ENCODE assay signal across 1 cellular context in the genomic region with DNA sequence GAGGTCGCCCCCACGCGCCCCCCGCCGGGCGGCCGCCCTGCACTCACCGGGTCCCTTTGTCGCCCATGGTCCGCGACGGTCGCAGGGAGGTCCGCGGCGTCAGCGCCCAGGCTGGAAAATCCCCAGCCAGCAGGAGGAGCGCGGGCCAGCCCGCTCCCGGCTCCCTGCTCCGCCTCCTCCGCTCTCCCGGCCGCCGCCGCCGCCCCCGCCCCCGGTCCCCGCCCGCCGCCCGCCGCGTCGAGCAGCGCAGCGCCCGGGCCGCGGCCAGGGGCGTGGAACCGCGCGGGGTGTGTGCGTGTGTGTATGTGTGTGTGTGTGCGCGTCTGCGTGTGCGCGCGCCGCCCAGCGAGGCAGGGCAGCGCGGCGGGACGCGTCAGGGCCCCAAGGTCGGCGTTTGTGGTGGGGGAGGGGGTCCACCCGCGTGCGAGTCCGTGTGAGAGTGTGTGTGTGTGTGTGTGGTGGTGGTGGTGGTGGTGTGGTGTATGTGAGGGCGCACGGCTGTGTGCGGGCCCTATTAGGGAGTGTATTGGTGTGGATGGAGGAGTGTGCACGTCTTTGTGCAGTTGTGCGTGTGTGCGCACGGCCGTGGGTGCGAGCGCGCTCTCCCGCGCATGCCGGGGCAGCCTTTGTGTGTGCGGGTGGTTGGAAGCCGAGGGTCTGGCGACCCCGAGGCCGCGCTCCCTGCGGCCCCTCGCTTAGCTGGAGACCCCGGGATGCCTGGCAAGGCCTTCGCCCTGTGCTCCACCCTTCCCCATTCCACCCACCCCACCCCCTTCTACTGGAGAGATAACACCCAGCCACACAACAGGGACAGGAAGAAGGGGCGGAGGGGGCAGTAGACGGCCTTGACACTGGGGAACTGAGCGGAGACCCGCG.
TF ChIP-seq lines count a peak whose summit lies in the region.

A gene (minus strand): TSS at position 121 of the 876 bp plus-strand sequence. CDS start 54 bp downstream, at position 67.

TF ChIP-seq in HEK293, 187 proteins besides CTCF, POLR2A, EP300 and RAD21 (continued from another document and continues in another):
- no peak for TF ChIP-seq ZNF16 (tag by site-specific recombination; IDR thresholded peaks at IDR 0.05; ENCODE audit: low read depth)
- no peak for TF ChIP-seq ZFP3 (tag by site-specific recombination; IDR thresholded peaks at IDR 0.05; ENCODE audit: low read depth)
- TF ChIP-seq, protein P1, sequence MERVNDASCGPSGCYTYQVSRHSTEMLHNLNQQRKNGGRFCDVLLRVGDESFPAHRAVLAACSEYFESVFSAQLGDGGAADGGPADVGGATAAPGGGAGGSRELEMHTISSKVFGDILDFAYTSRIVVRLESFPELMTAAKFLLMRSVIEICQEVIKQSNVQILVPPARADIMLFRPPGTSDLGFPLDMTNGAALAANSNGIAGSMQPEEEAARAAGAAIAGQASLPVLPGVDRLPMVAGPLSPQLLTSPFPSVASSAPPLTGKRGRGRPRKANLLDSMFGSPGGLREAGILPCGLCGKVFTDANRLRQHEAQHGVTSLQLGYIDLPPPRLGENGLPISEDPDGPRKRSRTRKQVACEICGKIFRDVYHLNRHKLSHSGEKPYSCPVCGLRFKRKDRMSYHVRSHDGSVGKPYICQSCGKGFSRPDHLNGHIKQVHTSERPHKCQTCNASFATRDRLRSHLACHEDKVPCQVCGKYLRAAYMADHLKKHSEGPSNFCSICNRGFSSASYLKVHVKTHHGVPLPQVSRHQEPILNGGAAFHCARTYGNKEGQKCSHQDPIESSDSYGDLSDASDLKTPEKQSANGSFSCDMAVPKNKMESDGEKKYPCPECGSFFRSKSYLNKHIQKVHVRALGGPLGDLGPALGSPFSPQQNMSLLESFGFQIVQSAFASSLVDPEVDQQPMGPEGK (tag by site-specific recombination; IDR thresholded peaks at IDR 0.05), result peak; percentile 41; the same call in 1 of the 2 replicates
- TF ChIP-seq, protein P2, sequence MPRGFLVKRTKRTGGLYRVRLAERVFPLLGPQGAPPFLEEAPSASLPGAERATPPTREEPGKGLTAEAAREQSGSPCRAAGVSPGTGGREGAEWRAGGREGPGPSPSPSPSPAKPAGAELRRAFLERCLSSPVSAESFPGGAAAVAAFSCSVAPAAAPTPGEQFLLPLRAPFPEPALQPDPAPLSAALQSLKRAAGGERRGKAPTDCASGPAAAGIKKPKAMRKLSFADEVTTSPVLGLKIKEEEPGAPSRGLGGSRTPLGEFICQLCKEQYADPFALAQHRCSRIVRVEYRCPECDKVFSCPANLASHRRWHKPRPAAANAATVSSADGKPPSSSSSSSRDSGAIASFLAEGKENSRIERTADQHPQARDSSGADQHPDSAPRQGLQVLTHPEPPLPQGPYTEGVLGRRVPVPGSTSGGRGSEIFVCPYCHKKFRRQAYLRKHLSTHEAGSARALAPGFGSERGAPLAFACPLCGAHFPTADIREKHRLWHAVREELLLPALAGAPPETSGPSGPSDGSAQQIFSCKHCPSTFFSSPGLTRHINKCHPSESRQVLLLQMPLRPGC (tag by site-specific recombination; IDR thresholded peaks at IDR 0.05), result peak; percentile 38; the same call in 1 of the 2 replicates
- no peak for TF ChIP-seq ZBTB7A (tag by site-specific recombination; IDR thresholded peaks at IDR 0.05; ENCODE audit: low read depth)
- peak; percentile 26; the same call in 1 of the 2 replicates for TF ChIP-seq ZNF777 (tag by site-specific recombination; IDR thresholded peaks at IDR 0.05; ENCODE audit: borderline replicate concordance)
- TF ChIP-seq, protein P3, sequence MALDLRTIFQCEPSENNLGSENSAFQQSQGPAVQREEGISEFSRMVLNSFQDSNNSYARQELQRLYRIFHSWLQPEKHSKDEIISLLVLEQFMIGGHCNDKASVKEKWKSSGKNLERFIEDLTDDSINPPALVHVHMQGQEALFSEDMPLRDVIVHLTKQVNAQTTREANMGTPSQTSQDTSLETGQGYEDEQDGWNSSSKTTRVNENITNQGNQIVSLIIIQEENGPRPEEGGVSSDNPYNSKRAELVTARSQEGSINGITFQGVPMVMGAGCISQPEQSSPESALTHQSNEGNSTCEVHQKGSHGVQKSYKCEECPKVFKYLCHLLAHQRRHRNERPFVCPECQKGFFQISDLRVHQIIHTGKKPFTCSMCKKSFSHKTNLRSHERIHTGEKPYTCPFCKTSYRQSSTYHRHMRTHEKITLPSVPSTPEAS (tag by site-specific recombination; IDR thresholded peaks at IDR 0.05), result peak; percentile 92
- TF ChIP-seq, protein P4, sequence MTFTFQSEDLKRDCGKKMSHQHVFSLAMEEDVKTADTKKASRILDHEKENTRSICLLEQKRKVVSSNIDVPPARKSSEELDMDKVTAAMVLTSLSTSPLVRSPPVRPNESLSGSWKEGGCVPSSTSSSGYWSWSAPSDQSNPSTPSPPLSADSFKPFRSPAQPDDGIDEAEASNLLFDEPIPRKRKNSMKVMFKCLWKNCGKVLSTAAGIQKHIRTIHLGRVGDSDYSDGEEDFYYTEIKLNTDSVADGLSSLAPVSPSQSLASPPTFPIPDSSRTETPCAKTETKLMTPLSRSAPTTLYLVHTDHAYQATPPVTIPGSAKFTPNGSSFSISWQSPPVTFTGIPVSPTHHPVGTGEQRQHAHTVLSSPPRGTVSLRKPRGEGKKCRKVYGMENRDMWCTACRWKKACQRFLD (tag by site-specific recombination; IDR thresholded peaks at IDR 0.05), result no peak
- TF ChIP-seq, protein P5, sequence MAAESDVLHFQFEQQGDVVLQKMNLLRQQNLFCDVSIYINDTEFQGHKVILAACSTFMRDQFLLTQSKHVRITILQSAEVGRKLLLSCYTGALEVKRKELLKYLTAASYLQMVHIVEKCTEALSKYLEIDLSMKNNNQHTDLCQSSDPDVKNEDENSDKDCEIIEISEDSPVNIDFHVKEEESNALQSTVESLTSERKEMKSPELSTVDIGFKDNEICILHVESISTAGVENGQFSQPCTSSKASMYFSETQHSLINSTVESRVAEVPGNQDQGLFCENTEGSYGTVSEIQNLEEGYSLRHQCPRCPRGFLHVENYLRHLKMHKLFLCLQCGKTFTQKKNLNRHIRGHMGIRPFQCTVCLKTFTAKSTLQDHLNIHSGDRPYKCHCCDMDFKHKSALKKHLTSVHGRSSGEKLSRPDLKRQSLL (tag by site-specific recombination; IDR thresholded peaks at IDR 0.05), result no peak
- TF ChIP-seq MYNN (tag by site-specific recombination; IDR thresholded peaks at IDR 0.05; ENCODE audit: borderline replicate concordance), result 0 out of 2 replicates have a peak, but pooled peaks have one; percentile 37
- no peak for TF ChIP-seq ZNF132 (tag by site-specific recombination; IDR thresholded peaks at IDR 0.05; ENCODE audit: borderline replicate concordance)
- TF ChIP-seq ZNF169 (tag by site-specific recombination; IDR thresholded peaks at IDR 0.05), result no peak
- TF ChIP-seq ZNF555 (tag by site-specific recombination; conservative IDR thresholded peaks at IDR 0.05), result no peak
- TF ChIP-seq, protein P6, sequence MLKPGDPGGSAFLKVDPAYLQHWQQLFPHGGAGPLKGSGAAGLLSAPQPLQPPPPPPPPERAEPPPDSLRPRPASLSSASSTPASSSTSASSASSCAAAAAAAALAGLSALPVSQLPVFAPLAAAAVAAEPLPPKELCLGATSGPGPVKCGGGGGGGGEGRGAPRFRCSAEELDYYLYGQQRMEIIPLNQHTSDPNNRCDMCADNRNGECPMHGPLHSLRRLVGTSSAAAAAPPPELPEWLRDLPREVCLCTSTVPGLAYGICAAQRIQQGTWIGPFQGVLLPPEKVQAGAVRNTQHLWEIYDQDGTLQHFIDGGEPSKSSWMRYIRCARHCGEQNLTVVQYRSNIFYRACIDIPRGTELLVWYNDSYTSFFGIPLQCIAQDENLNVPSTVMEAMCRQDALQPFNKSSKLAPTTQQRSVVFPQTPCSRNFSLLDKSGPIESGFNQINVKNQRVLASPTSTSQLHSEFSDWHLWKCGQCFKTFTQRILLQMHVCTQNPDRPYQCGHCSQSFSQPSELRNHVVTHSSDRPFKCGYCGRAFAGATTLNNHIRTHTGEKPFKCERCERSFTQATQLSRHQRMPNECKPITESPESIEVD (tag by site-specific recombination; IDR thresholded peaks at IDR 0.05), result no peak
- no peak for TF ChIP-seq MZF1 (tag by site-specific recombination; IDR thresholded peaks at IDR 0.05; ENCODE audit: borderline replicate concordance)
- TF ChIP-seq, protein P7, sequence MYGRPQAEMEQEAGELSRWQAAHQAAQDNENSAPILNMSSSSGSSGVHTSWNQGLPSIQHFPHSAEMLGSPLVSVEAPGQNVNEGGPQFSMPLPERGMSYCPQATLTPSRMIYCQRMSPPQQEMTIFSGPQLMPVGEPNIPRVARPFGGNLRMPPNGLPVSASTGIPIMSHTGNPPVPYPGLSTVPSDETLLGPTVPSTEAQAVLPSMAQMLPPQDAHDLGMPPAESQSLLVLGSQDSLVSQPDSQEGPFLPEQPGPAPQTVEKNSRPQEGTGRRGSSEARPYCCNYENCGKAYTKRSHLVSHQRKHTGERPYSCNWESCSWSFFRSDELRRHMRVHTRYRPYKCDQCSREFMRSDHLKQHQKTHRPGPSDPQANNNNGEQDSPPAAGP (tag by site-specific recombination; IDR thresholded peaks at IDR 0.05), result no peak
- TF ChIP-seq ZNF24 (tag by site-specific recombination; IDR thresholded peaks at IDR 0.05), result no peak
- peak; percentile 80; the same call in 1 of the 2 replicates for TF ChIP-seq GLI4 (tag by site-specific recombination; IDR thresholded peaks at IDR 0.05)
- TF ChIP-seq, protein P8, sequence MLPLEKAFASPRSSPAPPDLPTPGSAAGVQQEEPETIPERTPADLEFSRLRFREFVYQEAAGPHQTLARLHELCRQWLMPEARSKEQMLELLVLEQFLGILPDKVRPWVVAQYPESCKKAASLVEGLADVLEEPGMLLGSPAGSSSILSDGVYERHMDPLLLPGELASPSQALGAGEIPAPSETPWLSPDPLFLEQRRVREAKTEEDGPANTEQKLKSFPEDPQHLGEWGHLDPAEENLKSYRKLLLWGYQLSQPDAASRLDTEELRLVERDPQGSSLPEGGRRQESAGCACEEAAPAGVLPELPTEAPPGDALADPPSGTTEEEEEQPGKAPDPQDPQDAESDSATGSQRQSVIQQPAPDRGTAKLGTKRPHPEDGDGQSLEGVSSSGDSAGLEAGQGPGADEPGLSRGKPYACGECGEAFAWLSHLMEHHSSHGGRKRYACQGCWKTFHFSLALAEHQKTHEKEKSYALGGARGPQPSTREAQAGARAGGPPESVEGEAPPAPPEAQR (tag by site-specific recombination; IDR thresholded peaks at IDR 0.05), result no peak
- TF ChIP-seq ZNF623 (tag by site-specific recombination; IDR thresholded peaks at IDR 0.05), result no peak
- TF ChIP-seq RBAK (tag by site-specific recombination; IDR thresholded peaks at IDR 0.05), result no peak
- TF ChIP-seq OVOL3 (tag by site-specific recombination; IDR thresholded peaks at IDR 0.05), result no peak
- no peak for TF ChIP-seq ZNF621 (tag by site-specific recombination; IDR thresholded peaks at IDR 0.05)
- no peak for TF ChIP-seq ZNF266 (tag by site-specific recombination; IDR thresholded peaks at IDR 0.05; ENCODE audit: low read depth)
- no peak for TF ChIP-seq ZNF701 (tag by site-specific recombination; IDR thresholded peaks at IDR 0.05)
- TF ChIP-seq ZNF354C (tag by site-specific recombination; IDR thresholded peaks at IDR 0.05; ENCODE audit: borderline replicate concordance, low read depth), result no peak
- TF ChIP-seq, protein P9, sequence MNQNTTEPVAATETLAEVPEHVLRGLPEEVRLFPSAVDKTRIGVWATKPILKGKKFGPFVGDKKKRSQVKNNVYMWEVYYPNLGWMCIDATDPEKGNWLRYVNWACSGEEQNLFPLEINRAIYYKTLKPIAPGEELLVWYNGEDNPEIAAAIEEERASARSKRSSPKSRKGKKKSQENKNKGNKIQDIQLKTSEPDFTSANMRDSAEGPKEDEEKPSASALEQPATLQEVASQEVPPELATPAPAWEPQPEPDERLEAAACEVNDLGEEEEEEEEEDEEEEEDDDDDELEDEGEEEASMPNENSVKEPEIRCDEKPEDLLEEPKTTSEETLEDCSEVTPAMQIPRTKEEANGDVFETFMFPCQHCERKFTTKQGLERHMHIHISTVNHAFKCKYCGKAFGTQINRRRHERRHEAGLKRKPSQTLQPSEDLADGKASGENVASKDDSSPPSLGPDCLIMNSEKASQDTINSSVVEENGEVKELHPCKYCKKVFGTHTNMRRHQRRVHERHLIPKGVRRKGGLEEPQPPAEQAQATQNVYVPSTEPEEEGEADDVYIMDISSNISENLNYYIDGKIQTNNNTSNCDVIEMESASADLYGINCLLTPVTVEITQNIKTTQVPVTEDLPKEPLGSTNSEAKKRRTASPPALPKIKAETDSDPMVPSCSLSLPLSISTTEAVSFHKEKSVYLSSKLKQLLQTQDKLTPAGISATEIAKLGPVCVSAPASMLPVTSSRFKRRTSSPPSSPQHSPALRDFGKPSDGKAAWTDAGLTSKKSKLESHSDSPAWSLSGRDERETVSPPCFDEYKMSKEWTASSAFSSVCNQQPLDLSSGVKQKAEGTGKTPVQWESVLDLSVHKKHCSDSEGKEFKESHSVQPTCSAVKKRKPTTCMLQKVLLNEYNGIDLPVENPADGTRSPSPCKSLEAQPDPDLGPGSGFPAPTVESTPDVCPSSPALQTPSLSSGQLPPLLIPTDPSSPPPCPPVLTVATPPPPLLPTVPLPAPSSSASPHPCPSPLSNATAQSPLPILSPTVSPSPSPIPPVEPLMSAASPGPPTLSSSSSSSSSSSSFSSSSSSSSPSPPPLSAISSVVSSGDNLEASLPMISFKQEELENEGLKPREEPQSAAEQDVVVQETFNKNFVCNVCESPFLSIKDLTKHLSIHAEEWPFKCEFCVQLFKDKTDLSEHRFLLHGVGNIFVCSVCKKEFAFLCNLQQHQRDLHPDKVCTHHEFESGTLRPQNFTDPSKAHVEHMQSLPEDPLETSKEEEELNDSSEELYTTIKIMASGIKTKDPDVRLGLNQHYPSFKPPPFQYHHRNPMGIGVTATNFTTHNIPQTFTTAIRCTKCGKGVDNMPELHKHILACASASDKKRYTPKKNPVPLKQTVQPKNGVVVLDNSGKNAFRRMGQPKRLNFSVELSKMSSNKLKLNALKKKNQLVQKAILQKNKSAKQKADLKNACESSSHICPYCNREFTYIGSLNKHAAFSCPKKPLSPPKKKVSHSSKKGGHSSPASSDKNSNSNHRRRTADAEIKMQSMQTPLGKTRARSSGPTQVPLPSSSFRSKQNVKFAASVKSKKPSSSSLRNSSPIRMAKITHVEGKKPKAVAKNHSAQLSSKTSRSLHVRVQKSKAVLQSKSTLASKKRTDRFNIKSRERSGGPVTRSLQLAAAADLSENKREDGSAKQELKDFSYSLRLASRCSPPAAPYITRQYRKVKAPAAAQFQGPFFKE (tag by site-specific recombination; IDR thresholded peaks at IDR 0.05; ENCODE audit: borderline replicate concordance), result no peak
- TF ChIP-seq, protein P10, sequence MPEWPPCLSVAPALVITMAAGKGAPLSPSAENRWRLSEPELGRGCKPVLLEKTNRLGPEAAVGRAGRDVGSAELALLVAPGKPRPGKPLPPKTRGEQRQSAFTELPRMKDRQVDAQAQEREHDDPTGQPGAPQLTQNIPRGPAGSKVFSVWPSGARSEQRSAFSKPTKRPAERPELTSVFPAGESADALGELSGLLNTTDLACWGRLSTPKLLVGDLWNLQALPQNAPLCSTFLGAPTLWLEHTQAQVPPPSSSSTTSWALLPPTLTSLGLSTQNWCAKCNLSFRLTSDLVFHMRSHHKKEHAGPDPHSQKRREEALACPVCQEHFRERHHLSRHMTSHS (tag by site-specific recombination; IDR thresholded peaks at IDR 0.05), result no peak
- TF ChIP-seq SALL2 (tag by site-specific recombination; IDR thresholded peaks at IDR 0.05; ENCODE audit: borderline replicate concordance), result no peak
- TF ChIP-seq ZSCAN23 (tag by site-specific recombination; IDR thresholded peaks at IDR 0.05), result no peak
- TF ChIP-seq ZNF10 (tag by site-specific recombination; IDR thresholded peaks at IDR 0.05), result no peak
- no peak for TF ChIP-seq ZNF707 (tag by site-specific recombination; IDR thresholded peaks at IDR 0.05)
